ENCODE assay signal across 19 cellular contexts in the genomic region with DNA sequence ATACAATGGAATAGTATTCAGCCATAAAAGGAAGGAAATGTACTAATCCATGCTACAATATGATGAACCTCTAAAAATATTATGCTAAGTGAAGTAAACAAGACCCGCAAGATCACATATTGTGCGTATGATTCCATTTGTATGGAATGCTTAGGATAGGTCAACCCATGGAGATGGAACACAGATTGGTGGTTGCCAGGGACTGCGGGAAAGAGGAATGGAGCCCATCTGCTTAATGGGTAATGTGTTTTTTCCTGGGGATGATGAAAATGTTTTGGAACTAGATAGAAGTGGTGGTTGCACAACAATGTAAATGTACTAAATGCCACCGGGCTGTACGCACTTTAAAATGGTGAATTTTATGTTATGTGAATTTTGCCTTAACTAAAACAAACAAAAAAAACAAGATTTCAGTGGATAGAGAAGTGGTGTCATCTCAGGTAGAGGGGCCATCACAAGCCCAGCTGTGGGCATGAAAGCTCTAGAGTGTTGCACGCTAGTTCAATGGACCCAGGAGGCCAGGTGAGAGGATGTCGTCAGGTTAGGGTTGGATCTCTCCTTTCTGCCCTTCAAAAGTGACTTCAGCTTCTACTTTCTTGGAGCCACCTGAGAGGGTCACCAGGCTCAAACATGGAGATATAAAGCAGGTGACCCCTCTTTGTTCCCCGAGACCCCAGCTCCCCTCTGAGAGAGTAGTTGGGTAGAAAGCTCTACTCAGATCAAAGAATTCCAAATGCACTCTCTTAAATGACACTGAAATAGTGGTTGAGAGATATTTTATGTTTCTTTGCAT. TPM values are rescaled to one million over a fixed set of nuclear protein-coding genes. Genes with fewer than 3 reads are reported as not detected.
"Had no signal": no experiment of that assay in that cellular context is flagged by ENCODE, and none has a peak within 500 bp of the region (broad histone marks: within the 10 kb centered on the region; RNA-seq: fewer than 3 reads in every experiment).

No MANE protein-coding gene starts in this region.

- H3K27ac ChIP-seq: heart right ventricle, left lung, parathyroid adenoma, transverse colon had no signal

- H3K4me1 ChIP-seq: parathyroid adenoma had no signal

- H3K27me3 ChIP-seq: transverse colon had no signal

- ATAC-seq: heart right ventricle; left lung; stimulated activated effector memory CD8-positive, alpha-beta T cell treated with anti-CD3 and anti-CD28 coated beads, Interleukin-12 subunit alpha, Interleukin-12 subunit beta, amount 100 ng/mL, for 72 hours had no signal

- H2AFZ ChIP-seq: parathyroid adenoma had no signal

- H3K9me3 Mint-ChIP-seq: activated CD4-positive, alpha-beta memory T cell treated with anti-CD3 and anti-CD28 coated beads, Interleukin-2, amount 10 ng/mL, durations not matched to agents 7 days and 5 days; activated naive CD4-positive, alpha-beta T cell treated with anti-CD3 and anti-CD28 coated beads, Interleukin-2, amount 10 ng/mL, durations not matched to agents 7 days and 5 days; activated T-helper 1 cell treated with anti-CD3 and anti-CD28 coated beads, Interleukin-12 subunit alpha, Interleukin-12 subunit beta, Interleukin-2, Interleukin-4 antibody, amounts not matched to agents 30 ng/mL and 10 ng/mL and 1 ng/mL, durations not matched to agents 14 hours and 24 hours and 36 hours; neural crest cell; stimulated activated effector memory CD8-positive, alpha-beta T cell treated with anti-CD3 and anti-CD28 coated beads, Interleukin-12 subunit alpha, Interleukin-12 subunit beta, amount 100 ng/mL, for 72 hours; T-helper 2 cell treated with Interferon-gamma antibody and Interleukin-4, amounts not matched to agents 5 μg/mL and 100 μg/mL, for 36 hours had no signal

- H3K9me3 ChIP-seq: heart right ventricle, left lung, transverse colon had no signal

- H3K4me3 ChIP-seq: smooth muscle cell had no signal

- H3K27ac Mint-ChIP-seq: activated CD4-positive, alpha-beta memory T cell treated with anti-CD3 and anti-CD28 coated beads, Interleukin-2, amount 10 ng/mL, durations not matched to agents 7 days and 5 days; activated naive CD4-positive, alpha-beta T cell treated with anti-CD3 and anti-CD28 coated beads, Interleukin-2, amount 10 ng/mL, durations not matched to agents 7 days and 5 days; activated T-helper 1 cell treated with anti-CD3 and anti-CD28 coated beads, Interleukin-12 subunit alpha, Interleukin-12 subunit beta, Interleukin-2, Interleukin-4 antibody, amounts not matched to agents 30 ng/mL and 10 ng/mL and 1 ng/mL, durations not matched to agents 14 hours and 24 hours and 36 hours; stimulated activated effector memory CD8-positive, alpha-beta T cell treated with anti-CD3 and anti-CD28 coated beads, Interleukin-12 subunit alpha, Interleukin-12 subunit beta, amount 100 ng/mL, for 72 hours; T-helper 2 cell treated with Interferon-gamma antibody and Interleukin-4, amounts not matched to agents 5 μg/mL and 100 μg/mL, for 36 hours had no signal

- DNase-seq: activated CD4-positive, alpha-beta memory T cell treated with anti-CD3 and anti-CD28 coated beads, Interleukin-2, amount 10 ng/mL, durations not matched to agents 7 days and 5 days; activated CD4-positive, alpha-beta T cell treated with anti-CD3 and anti-CD28 coated beads for 1 hour; activated CD8-positive, alpha-beta memory T cell treated with anti-CD3 and anti-CD28 coated beads, Interleukin-2, amount 50 U/mL, for 4 hours; activated naive CD4-positive, alpha-beta T cell treated with anti-CD3 and anti-CD28 coated beads, Interleukin-2, amount 10 ng/mL, durations not matched to agents 7 days and 5 days; caudate nucleus; cortex of kidney; foreskin melanocyte; heart right ventricle; left lung; retina; SW 1271; transverse colon had no signal

- H3K4me3 Mint-ChIP-seq: activated CD4-positive, alpha-beta memory T cell treated with anti-CD3 and anti-CD28 coated beads, Interleukin-2, amount 10 ng/mL, durations not matched to agents 7 days and 5 days; activated naive CD4-positive, alpha-beta T cell treated with anti-CD3 and anti-CD28 coated beads, Interleukin-2, amount 10 ng/mL, durations not matched to agents 7 days and 5 days; activated T-helper 1 cell treated with anti-CD3 and anti-CD28 coated beads, Interleukin-12 subunit alpha, Interleukin-12 subunit beta, Interleukin-2, Interleukin-4 antibody, amounts not matched to agents 30 ng/mL and 10 ng/mL and 1 ng/mL, durations not matched to agents 14 hours and 24 hours and 36 hours; stimulated activated effector memory CD8-positive, alpha-beta T cell treated with anti-CD3 and anti-CD28 coated beads, Interleukin-12 subunit alpha, Interleukin-12 subunit beta, amount 100 ng/mL, for 72 hours; T-helper 2 cell treated with Interferon-gamma antibody and Interleukin-4, amounts not matched to agents 5 μg/mL and 100 μg/mL, for 36 hours had no signal

- H3K36me3 ChIP-seq: transverse colon had no signal

- H3K4me2 ChIP-seq: smooth muscle cell had no signal

- H3K9ac ChIP-seq: parathyroid adenoma had no signal

- H3K36me3 Mint-ChIP-seq: activated naive CD4-positive, alpha-beta T cell treated with anti-CD3 and anti-CD28 coated beads, Interleukin-2, amount 10 ng/mL, durations not matched to agents 7 days and 5 days; stimulated activated effector memory CD8-positive, alpha-beta T cell treated with anti-CD3 and anti-CD28 coated beads, Interleukin-12 subunit alpha, Interleukin-12 subunit beta, amount 100 ng/mL, for 72 hours had no signal

RNA-seq across cellular contexts. Expression of gene C1orf115, which starts 2.5 kb away (rescaled TPM):
- total RNA-seq: myocyte had no signal

RNA-seq across cellular contexts. Expression of gene MTARC2, which starts 55.5 kb away (rescaled TPM):
- total RNA-seq: activated CD4-positive, alpha-beta memory T cell treated with anti-CD3 and anti-CD28 coated beads, Interleukin-2, amount 10 ng/mL, durations not matched to agents 7 days and 5 days; activated T-helper 1 cell treated with anti-CD3 and anti-CD28 coated beads, Interleukin-12 subunit alpha, Interleukin-12 subunit beta, Interleukin-2, Interleukin-4 antibody, amounts not matched to agents 30 ng/mL and 10 ng/mL and 1 ng/mL, durations not matched to agents 14 hours and 24 hours and 36 hours had no signal
